Comparison of ENCODE assay signal across 9 cellular contexts in the genomic region with DNA sequence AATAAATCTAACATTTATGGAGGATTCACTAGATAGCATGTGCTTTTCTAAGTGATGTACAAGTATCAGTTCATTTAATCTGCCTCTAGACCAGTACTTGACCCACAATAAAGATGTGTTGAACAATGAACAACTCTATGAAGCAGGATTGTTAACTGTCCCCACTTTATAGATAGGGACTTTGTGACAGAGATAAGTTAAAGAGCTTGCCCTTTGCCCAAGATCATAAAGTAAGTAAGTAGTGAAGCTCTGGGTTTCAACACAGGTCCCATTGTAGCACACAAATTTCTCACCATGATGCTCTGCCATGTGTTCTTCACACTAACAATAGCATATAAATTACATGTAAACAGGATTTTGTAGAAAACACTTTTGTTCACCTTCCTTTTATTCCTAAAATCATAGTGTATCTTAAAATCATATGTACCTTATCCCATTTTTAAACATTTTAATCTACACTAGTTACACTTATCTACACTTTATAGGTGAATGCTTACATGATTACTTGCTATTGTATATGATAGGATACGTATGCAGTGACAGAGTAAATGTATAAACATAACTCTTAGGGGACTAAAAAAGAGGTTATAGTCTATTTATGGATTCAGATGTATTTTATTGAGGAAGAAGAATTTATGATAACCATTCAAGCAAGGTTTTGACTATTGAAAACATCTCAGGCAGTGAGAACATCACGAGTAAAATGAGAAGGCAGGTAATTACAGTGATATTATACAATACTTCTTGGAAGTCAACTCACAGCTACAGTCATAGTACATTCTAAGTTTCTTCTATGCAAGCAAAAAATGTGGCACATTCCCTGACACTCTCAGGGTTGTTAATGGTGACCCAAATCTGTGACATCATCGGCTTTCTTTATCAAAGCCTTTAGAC.
"Had no signal": no experiment of that assay in that cellular context is flagged by ENCODE, and none has a peak within 500 bp of the region (broad histone marks: within the 10 kb centered on the region; RNA-seq: fewer than 3 reads in every experiment).

No MANE protein-coding gene starts in this region.

- H2AFZ ChIP-seq: GM23338 had no signal

- FAIRE-seq: H1, H54, K562 had no signal

- H3K4me3 ChIP-seq: GM23338, K562 had no signal

- ATAC-seq: GM23338, K562 had no signal

- DNase-seq: H9, HCEC 1CT, IMR-90, KG1 had no signal

- H3K4me2 ChIP-seq: GM23338 had no signal

- H3K27ac ChIP-seq: HL-60 had no signal
